ENCODE assay signal across 1 cellular context in the genomic region with DNA sequence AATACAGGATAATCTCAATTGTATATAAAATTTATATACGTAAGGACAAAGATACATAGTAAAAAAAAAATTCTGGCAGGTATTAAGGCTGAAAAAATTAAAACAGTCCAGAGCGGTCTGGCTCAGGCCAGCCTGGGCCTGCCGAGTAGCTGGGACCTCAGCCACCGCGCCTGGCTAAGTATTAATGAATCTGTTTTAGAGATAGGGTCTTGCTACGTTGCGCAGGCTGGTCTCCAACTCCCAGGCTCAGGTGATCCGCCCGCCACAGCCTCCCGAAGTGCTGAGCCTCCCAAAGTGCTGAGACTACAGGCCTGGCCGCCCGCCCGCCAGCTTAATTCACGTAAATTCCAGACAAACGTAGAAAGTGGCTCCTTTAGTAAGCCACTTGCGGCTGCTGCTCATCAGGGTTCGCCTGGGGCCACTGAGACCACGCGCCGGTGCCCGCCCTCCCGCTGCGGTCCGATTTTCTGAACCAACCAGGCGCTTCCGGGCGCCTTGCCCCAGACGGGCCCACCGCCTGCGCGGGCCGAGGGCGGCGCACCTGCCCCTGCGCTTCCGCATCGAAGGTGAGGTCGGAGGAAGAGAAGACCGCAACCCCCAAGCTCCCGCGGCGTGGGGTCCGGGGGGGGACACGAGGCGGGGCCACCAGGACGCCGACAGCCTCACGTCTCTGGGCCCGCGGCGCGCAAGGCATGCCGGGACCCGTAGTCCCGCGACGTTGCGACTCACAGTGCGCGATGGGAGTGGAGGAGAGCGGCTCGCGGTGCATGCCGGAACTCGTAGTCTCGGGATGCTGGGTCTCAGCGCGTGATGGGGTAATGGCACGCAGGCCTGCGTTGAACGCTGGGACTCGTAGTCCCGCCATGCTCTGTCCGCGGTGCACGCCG.
TF ChIP-seq lines count a peak whose summit lies in the region.

No MANE protein-coding gene starts in this region.

TF ChIP-seq in HepG2, 621 proteins besides CTCF, POLR2A, EP300 and RAD21 (continued from another document and continues in another):
- TF ChIP-seq, protein P1, sequence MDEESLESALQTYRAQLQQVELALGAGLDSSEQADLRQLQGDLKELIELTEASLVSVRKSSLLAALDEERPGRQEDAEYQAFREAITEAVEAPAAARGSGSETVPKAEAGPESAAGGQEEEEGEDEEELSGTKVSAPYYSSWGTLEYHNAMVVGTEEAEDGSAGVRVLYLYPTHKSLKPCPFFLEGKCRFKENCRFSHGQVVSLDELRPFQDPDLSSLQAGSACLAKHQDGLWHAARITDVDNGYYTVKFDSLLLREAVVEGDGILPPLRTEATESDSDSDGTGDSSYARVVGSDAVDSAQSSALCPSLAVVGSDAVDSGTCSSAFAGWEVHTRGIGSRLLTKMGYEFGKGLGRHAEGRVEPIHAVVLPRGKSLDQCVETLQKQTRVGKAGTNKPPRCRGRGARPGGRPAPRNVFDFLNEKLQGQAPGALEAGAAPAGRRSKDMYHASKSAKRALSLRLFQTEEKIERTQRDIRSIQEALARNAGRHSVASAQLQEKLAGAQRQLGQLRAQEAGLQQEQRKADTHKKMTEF (CRISPR knock-in tag; IDR thresholded peaks at IDR 0.05): peak; percentile 99
- TF ChIP-seq ZNF251 (CRISPR knock-in tag; IDR thresholded peaks at IDR 0.05) (no peak), ZBTB20 (CRISPR knock-in tag; IDR thresholded peaks at IDR 0.05; ENCODE audit: borderline replicate concordance, low read depth) (no peak), ZNF460 (CRISPR knock-in tag; IDR thresholded peaks at IDR 0.05; ENCODE audit: borderline replicate concordance) (no peak; the same call in 1 of the 2 replicates), ADNP (CRISPR knock-in tag; IDR thresholded peaks at IDR 0.05) (no peak), CBX1 (IDR thresholded peaks at IDR 0.05; ENCODE audit: low read depth) (peak; percentile 28), MAZ (IDR thresholded peaks at IDR 0.05; ENCODE audit: borderline replicate concordance, low read depth, low read length) (peak; percentile 99), MAZ (CRISPR knock-in tag; IDR thresholded peaks at IDR 0.05; ENCODE audit: low read depth) (peak; percentile 93), FOXM1 (CRISPR knock-in tag; IDR thresholded peaks at IDR 0.05) (no peak), ETV5 (CRISPR knock-in tag; IDR thresholded peaks at IDR 0.05; ENCODE audit: borderline replicate concordance) (peak; percentile 93; the same call in 1 of the 2 replicates), YY1 (IDR thresholded peaks at IDR 0.05; ENCODE audit: insufficient read depth, insufficient replicate concordance, low read depth, low read length) (peak; percentile 68), KAT8 (CRISPR knock-in tag; IDR thresholded peaks at IDR 0.05) (peak; percentile 83; the same call in 1 of the 2 replicates), HNF4G (IDR thresholded peaks at IDR 0.05; ENCODE audit: borderline replicate concordance, low read depth, low read length) (no peak), HNF4G (CRISPR knock-in tag; IDR thresholded peaks at IDR 0.05; ENCODE audit: borderline replicate concordance, low read depth) (no peak), ZNF816 (CRISPR knock-in tag; IDR thresholded peaks at IDR 0.05; ENCODE audit: borderline replicate concordance) (no peak), ZNF616 (CRISPR knock-in tag; IDR thresholded peaks at IDR 0.05; ENCODE audit: low read depth) (peak; percentile 59; the same call in 1 of the 2 replicates), NONO (IDR thresholded peaks at IDR 0.05) (no peak), NONO (CRISPR knock-in tag; conservative IDR thresholded peaks at IDR 0.05) (peak; percentile 96), ZSCAN21 (CRISPR knock-in tag; IDR thresholded peaks at IDR 0.05; ENCODE audit: borderline replicate concordance) (no peak; the same call in none of the 2 replicates), SMAD3 (CRISPR knock-in tag; IDR thresholded peaks at IDR 0.05) (no peak), CCDC6 (CRISPR knock-in tag; IDR thresholded peaks at IDR 0.05) (peak; percentile 60; the same call in 1 of the 2 replicates), GABPA (IDR thresholded peaks at IDR 0.05; ENCODE audit: low read depth, low read length) (no peak), GABPA (CRISPR knock-in tag; IDR thresholded peaks at IDR 0.05; ENCODE audit: low read depth) (peak; percentile 81), SIN3A (IDR thresholded peaks at IDR 0.05; ENCODE audit: borderline replicate concordance, low read depth, low read length) (peak; percentile 83; the same call in 1 of the 2 replicates), ISX (CRISPR knock-in tag; conservative IDR thresholded peaks at IDR 0.05) (0 out of 2 replicates have a peak, but pooled peaks have one; percentile 28), PHF20 (CRISPR knock-in tag; IDR thresholded peaks at IDR 0.05) (no peak; the same call in 1 of the 2 replicates), KLF13 (CRISPR knock-in tag; IDR thresholded peaks at IDR 0.05) (no peak), ZNF546 (CRISPR knock-in tag; conservative IDR thresholded peaks at IDR 0.05) (peak; percentile 85; the same call in 1 of the 2 replicates), SATB2 (CRISPR knock-in tag; IDR thresholded peaks at IDR 0.05) (no peak)
- TF ChIP-seq, protein P2, sequence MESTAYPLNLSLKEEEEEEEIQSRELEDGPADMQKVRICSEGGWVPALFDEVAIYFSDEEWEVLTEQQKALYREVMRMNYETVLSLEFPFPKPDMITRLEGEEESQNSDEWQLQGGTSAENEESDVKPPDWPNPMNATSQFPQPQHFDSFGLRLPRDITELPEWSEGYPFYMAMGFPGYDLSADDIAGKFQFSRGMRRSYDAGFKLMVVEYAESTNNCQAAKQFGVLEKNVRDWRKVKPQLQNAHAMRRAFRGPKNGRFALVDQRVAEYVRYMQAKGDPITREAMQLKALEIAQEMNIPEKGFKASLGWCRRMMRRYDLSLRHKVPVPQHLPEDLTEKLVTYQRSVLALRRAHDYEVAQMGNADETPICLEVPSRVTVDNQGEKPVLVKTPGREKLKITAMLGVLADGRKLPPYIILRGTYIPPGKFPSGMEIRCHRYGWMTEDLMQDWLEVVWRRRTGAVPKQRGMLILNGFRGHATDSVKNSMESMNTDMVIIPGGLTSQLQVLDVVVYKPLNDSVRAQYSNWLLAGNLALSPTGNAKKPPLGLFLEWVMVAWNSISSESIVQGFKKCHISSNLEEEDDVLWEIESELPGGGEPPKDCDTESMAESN (CRISPR knock-in tag; conservative IDR thresholded peaks at IDR 0.05): peak; percentile 91; the same call in 1 of the 2 replicates
- TF ChIP-seq, protein P3, sequence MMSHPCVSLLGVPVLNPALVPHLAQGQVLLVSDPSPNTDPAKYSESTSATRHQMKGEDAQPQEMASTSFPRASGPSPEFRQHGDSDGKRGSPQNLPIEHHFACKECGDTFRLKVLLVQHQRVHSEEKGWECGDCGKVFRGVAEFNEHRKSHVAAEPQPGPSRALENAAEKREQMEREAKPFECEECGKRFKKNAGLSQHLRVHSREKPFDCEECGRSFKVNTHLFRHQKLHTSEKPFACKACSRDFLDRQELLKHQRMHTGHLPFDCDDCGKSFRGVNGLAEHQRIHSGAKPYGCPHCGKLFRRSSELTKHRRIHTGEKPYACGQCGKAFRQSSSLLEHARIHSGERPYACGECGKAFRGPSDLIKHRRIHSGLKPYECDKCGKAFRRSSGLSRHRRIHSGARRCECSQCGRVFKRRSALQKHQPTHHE (CRISPR knock-in tag; IDR thresholded peaks at IDR 0.05; ENCODE audit: borderline replicate concordance): peak; percentile 85
- TF ChIP-seq, protein P4, sequence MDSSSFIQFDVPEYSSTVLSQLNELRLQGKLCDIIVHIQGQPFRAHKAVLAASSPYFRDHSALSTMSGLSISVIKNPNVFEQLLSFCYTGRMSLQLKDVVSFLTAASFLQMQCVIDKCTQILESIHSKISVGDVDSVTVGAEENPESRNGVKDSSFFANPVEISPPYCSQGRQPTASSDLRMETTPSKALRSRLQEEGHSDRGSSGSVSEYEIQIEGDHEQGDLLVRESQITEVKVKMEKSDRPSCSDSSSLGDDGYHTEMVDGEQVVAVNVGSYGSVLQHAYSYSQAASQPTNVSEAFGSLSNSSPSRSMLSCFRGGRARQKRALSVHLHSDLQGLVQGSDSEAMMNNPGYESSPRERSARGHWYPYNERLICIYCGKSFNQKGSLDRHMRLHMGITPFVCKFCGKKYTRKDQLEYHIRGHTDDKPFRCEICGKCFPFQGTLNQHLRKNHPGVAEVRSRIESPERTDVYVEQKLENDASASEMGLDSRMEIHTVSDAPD (CRISPR knock-in tag; IDR thresholded peaks at IDR 0.05): peak; percentile 43; the same call in 1 of the 2 replicates
- TF ChIP-seq, protein P5, sequence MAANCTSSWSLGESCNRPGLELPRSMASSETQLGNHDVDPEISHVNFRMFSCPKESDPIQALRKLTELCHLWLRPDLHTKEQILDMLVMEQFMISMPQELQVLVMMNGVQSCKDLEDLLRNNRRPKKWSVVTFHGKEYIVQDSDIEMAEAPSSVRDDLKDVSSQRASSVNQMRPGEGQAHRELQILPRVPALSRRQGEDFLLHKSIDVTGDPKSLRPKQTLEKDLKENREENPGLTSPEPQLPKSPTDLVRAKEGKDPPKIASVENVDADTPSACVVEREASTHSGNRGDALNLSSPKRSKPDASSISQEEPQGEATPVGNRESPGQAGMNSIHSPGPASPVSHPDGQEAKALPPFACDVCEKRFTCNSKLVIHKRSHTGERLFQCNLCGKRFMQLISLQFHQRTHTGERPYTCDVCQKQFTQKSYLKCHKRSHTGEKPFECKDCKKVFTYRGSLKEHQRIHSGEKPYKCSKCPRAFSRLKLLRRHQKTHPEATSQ (CRISPR knock-in tag; IDR thresholded peaks at IDR 0.05; ENCODE audit: borderline replicate concordance): no peak; the same call in 1 of the 2 replicates
- TF ChIP-seq, protein P6, sequence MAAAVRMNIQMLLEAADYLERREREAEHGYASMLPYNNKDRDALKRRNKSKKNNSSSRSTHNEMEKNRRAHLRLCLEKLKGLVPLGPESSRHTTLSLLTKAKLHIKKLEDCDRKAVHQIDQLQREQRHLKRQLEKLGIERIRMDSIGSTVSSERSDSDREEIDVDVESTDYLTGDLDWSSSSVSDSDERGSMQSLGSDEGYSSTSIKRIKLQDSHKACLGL (CRISPR knock-in tag; IDR thresholded peaks at IDR 0.05): peak; percentile 89
- TF ChIP-seq, protein P7, sequence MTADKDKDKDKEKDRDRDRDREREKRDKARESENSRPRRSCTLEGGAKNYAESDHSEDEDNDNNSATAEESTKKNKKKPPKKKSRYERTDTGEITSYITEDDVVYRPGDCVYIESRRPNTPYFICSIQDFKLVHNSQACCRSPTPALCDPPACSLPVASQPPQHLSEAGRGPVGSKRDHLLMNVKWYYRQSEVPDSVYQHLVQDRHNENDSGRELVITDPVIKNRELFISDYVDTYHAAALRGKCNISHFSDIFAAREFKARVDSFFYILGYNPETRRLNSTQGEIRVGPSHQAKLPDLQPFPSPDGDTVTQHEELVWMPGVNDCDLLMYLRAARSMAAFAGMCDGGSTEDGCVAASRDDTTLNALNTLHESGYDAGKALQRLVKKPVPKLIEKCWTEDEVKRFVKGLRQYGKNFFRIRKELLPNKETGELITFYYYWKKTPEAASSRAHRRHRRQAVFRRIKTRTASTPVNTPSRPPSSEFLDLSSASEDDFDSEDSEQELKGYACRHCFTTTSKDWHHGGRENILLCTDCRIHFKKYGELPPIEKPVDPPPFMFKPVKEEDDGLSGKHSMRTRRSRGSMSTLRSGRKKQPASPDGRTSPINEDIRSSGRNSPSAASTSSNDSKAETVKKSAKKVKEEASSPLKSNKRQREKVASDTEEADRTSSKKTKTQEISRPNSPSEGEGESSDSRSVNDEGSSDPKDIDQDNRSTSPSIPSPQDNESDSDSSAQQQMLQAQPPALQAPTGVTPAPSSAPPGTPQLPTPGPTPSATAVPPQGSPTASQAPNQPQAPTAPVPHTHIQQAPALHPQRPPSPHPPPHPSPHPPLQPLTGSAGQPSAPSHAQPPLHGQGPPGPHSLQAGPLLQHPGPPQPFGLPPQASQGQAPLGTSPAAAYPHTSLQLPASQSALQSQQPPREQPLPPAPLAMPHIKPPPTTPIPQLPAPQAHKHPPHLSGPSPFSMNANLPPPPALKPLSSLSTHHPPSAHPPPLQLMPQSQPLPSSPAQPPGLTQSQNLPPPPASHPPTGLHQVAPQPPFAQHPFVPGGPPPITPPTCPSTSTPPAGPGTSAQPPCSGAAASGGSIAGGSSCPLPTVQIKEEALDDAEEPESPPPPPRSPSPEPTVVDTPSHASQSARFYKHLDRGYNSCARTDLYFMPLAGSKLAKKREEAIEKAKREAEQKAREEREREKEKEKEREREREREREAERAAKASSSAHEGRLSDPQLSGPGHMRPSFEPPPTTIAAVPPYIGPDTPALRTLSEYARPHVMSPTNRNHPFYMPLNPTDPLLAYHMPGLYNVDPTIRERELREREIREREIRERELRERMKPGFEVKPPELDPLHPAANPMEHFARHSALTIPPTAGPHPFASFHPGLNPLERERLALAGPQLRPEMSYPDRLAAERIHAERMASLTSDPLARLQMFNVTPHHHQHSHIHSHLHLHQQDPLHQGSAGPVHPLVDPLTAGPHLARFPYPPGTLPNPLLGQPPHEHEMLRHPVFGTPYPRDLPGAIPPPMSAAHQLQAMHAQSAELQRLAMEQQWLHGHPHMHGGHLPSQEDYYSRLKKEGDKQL (CRISPR knock-in tag; IDR thresholded peaks at IDR 0.05; ENCODE audit: low read depth): 0 out of 2 replicates have a peak, but pooled peaks have one; percentile 21
- TF ChIP-seq, protein P8, sequence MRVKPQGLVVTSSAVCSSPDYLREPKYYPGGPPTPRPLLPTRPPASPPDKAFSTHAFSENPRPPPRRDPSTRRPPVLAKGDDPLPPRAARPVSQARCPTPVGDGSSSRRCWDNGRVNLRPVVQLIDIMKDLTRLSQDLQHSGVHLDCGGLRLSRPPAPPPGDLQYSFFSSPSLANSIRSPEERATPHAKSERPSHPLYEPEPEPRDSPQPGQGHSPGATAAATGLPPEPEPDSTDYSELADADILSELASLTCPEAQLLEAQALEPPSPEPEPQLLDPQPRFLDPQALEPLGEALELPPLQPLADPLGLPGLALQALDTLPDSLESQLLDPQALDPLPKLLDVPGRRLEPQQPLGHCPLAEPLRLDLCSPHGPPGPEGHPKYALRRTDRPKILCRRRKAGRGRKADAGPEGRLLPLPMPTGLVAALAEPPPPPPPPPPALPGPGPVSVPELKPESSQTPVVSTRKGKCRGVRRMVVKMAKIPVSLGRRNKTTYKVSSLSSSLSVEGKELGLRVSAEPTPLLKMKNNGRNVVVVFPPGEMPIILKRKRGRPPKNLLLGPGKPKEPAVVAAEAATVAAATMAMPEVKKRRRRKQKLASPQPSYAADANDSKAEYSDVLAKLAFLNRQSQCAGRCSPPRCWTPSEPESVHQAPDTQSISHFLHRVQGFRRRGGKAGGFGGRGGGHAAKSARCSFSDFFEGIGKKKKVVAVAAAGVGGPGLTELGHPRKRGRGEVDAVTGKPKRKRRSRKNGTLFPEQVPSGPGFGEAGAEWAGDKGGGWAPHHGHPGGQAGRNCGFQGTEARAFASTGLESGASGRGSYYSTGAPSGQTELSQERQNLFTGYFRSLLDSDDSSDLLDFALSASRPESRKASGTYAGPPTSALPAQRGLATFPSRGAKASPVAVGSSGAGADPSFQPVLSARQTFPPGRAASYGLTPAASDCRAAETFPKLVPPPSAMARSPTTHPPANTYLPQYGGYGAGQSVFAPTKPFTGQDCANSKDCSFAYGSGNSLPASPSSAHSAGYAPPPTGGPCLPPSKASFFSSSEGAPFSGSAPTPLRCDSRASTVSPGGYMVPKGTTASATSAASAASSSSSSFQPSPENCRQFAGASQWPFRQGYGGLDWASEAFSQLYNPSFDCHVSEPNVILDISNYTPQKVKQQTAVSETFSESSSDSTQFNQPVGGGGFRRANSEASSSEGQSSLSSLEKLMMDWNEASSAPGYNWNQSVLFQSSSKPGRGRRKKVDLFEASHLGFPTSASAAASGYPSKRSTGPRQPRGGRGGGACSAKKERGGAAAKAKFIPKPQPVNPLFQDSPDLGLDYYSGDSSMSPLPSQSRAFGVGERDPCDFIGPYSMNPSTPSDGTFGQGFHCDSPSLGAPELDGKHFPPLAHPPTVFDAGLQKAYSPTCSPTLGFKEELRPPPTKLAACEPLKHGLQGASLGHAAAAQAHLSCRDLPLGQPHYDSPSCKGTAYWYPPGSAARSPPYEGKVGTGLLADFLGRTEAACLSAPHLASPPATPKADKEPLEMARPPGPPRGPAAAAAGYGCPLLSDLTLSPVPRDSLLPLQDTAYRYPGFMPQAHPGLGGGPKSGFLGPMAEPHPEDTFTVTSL (CRISPR knock-in tag; IDR thresholded peaks at IDR 0.05; ENCODE audit: borderline replicate concordance): no peak
